In the genomic region with DNA sequence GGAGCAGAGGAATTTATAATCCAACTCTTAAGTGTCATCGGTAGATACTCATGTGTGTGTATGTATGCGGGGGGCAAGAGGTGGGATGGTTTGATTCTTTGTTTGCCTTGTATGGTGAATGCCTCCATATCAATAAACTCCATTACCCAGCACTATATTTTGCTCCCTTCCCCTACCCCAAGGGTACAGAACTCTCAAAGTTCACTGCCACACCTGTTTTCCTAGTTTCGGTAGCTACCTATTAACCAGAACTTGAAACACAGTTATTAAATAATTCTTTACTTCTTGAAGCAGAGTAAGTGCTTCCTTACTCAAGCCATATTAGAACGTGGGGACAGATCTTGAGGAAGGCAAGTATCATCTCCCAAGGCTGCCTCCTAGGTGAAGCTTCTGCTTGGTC, we compare ENCODE assay signal across 14 cellular contexts.
DNase-seq lines count a peak whose midpoint lies in the region; ATAC-seq and TF ChIP-seq lines count a peak whose summit lies in the region.
"Had no signal": no experiment of that assay in that cellular context is flagged by ENCODE, and none has a peak within 500 bp of the region (broad histone marks: within the 10 kb centered on the region; RNA-seq: fewer than 3 reads in every experiment).

No MANE protein-coding gene starts in this region.

- BruUV-seq in mammary epithelial cell (replicated peaks; lab: Mats Ljungman, UMichigan): no TSS peak

- no peak overlapping the region for H3K9ac ChIP-seq in mammary epithelial cell (ENCODE audit: insufficient read depth, low read length)

- H3K36me3 ChIP-seq in CD4-positive, alpha-beta memory T cell (ENCODE audit: insufficient read depth, low read length): no peaks in the 10 kb centered on the region
- H3K36me3 ChIP-seq in naive thymus-derived CD4-positive, alpha-beta T cell (ENCODE audit: control insufficient read depth in 2 of 3, insufficient read depth in 3 of 3, low read length in 3 of 3): no peaks in the 10 kb centered on the region
- no peaks in the 10 kb centered on the region for H3K36me3 ChIP-seq in mammary epithelial cell (ENCODE audit: insufficient read depth, low read length)

- TF ChIP-seq CTCF in mammary epithelial cell (conservative IDR thresholded peaks at IDR 0.05 in 1 of 2, IDR thresholded peaks at IDR 0.05 in 1 of 2; ENCODE audit: extremely low read depth in 1 of 2, insufficient read depth in 1 of 2, low read depth in 1 of 2, low read length in 2 of 2): no peak

- POLR2A ChIA-PET in CD4-positive, alpha-beta memory T cell (lab: Charles Lee; ENCODE audit: partially characterized antibody): interaction anchor here (2.1 kb wide), 1 partner anchor 35 kb away, joined by 4 read pairs; no protein-coding TSS in a partner anchor
- POLR2A ChIA-PET in naive thymus-derived CD4-positive, alpha-beta T cell (lab: Charles Lee): interaction anchor here (0.9 to 1.1 kb wide), 2 partner anchors 108 to 400 kb away, joined by 3 read pairs; partner anchors contain the start of gene SUCLG2

- no peak overlapping the region for H2AFZ ChIP-seq in mammary epithelial cell (ENCODE audit: low read depth, low read length)
- H2AFZ ChIP-seq: GM23338 had no signal

- H3K4me3 ChIP-seq in CD4-positive, alpha-beta memory T cell (ENCODE audit: low read length in 2 of 2): no peak overlapping the region
- no peak overlapping the region for H3K4me3 ChIP-seq in naive thymus-derived CD4-positive, alpha-beta T cell (ENCODE audit: low read length)
- H3K4me3 ChIP-seq in mammary epithelial cell (replicated peaks in 1 of 3; ENCODE audit: insufficient read depth in 1 of 3, low read depth in 2 of 3, low read length in 3 of 3): no peak overlapping the region
- H3K4me3 ChIP-seq: GM23338 had no signal

- WGBS in mammary epithelial cell (ENCODE audit: low coverage, missing lambda C conversion rate): 67% methylated on average over 4 of the region's 4 CpGs

- no peak overlapping the region for H3K4me3 Mint-ChIP-seq in CD4-positive, alpha-beta memory T cell
- no peak overlapping the region for H3K4me3 Mint-ChIP-seq in naive thymus-derived CD4-positive, alpha-beta T cell
- no peak overlapping the region for H3K4me3 Mint-ChIP-seq in activated CD4-positive, alpha-beta T cell treated with anti-CD3 and anti-CD28 coated beads, Interleukin-2, amount 10 ng/mL, durations not matched to agents 24 days and 14 days
- no peak overlapping the region for H3K4me3 Mint-ChIP-seq in activated T-cell treated with anti-CD3 and anti-CD28 coated beads, Interleukin-2, amount 50 U/mL, for 4 hours
- H3K4me3 Mint-ChIP-seq: CD4-positive, alpha-beta T cell; GM23338 had no signal

- CTCF ChIA-PET in CD4-positive, alpha-beta memory T cell (lab: Charles Lee; ENCODE audit: partially characterized antibody): no interaction called here
- CTCF ChIA-PET in naive thymus-derived CD4-positive, alpha-beta T cell (lab: Charles Lee): interaction anchor here (2.6 kb wide), 1 partner anchor 107 kb away, joined by 7 read pairs; no protein-coding TSS in a partner anchor
- CTCF ChIA-PET in mammary epithelial cell (lab: Charles Lee; ENCODE audit: low non-redundant PET): no interaction called here

- ATAC-seq in left colon: peak; percentile 81
- ATAC-seq in naive thymus-derived CD4-positive, alpha-beta T cell: no peak
- ATAC-seq in activated T-cell treated with anti-CD3 and anti-CD28 coated beads, Interleukin-2, amount 50 U/mL, for 4 hours: no peak
- ATAC-seq: GM23338 had no signal

- H3K27ac Mint-ChIP-seq in CD4-positive, alpha-beta memory T cell: peak overlapping the region in 4 of 7 donors; percentile 59 to 87 (median 70)
- H3K27ac Mint-ChIP-seq in naive thymus-derived CD4-positive, alpha-beta T cell: peak overlapping the region in 6 of 9 donors; percentile 32 to 93 (median 84)
- H3K27ac Mint-ChIP-seq in activated CD4-positive, alpha-beta T cell treated with anti-CD3 and anti-CD28 coated beads, Interleukin-2, amount 10 ng/mL, durations not matched to agents 24 days and 14 days: no peak overlapping the region
- H3K27ac Mint-ChIP-seq: CD4-positive, alpha-beta T cell; GM23338 had no signal

- H3K36me3 Mint-ChIP-seq in CD4-positive, alpha-beta memory T cell: peaks cover 6 to 11% of the 10 kb centered on the region in 2 donors
- H3K36me3 Mint-ChIP-seq in naive thymus-derived CD4-positive, alpha-beta T cell: peaks cover 0 to 16% (median 2%) of the 10 kb centered on the region in 5 donors
- peaks cover 3% of the 10 kb centered on the region for H3K36me3 Mint-ChIP-seq in activated CD4-positive, alpha-beta T cell treated with anti-CD3 and anti-CD28 coated beads, Interleukin-2, amount 10 ng/mL, durations not matched to agents 24 days and 14 days (ENCODE audit: low read depth)
- H3K36me3 Mint-ChIP-seq in activated T-cell treated with anti-CD3 and anti-CD28 coated beads, Interleukin-2, amount 50 U/mL, for 4 hours (ENCODE audit: insufficient read depth): no peaks in the 10 kb centered on the region

- no peaks in the 10 kb centered on the region for H3K79me2 ChIP-seq in mammary epithelial cell (ENCODE audit: insufficient read depth, low read length)

- no peaks in the 10 kb centered on the region for H4K20me1 ChIP-seq in mammary epithelial cell (ENCODE audit: insufficient read depth, low read length)

- H3K27me3 Mint-ChIP-seq in CD4-positive, alpha-beta memory T cell: no peaks in the 10 kb centered on the region
- H3K27me3 Mint-ChIP-seq in naive thymus-derived CD4-positive, alpha-beta T cell: peaks cover 0 to 6% (median 0%) of the 10 kb centered on the region in 5 donors
- H3K27me3 Mint-ChIP-seq in activated CD4-positive, alpha-beta T cell treated with anti-CD3 and anti-CD28 coated beads, Interleukin-2, amount 10 ng/mL, durations not matched to agents 24 days and 14 days: no peaks in the 10 kb centered on the region
- H3K27me3 Mint-ChIP-seq in activated T-cell treated with anti-CD3 and anti-CD28 coated beads, Interleukin-2, amount 50 U/mL, for 4 hours (ENCODE audit: low read depth): no peaks in the 10 kb centered on the region
- H3K27me3 Mint-ChIP-seq: CD4-positive, alpha-beta T cell had no signal

- no peak overlapping the region for H3K27ac ChIP-seq in CD4-positive, alpha-beta memory T cell (ENCODE audit: low read depth, low read length)
- H3K27ac ChIP-seq in naive thymus-derived CD4-positive, alpha-beta T cell (ENCODE audit: low read depth, low read length): no peak overlapping the region
- no peak overlapping the region for H3K27ac ChIP-seq in mammary epithelial cell (ENCODE audit: insufficient read depth, low read depth, low read length)
- H3K27ac ChIP-seq: C4-2B, HL-60 had no signal

- H3K27me3 ChIP-seq in CD4-positive, alpha-beta memory T cell (ENCODE audit: insufficient read depth, low read length): no peaks in the 10 kb centered on the region
- H3K27me3 ChIP-seq in naive thymus-derived CD4-positive, alpha-beta T cell (ENCODE audit: control insufficient read depth in 2 of 2, insufficient read depth in 2 of 2, low read length in 2 of 2): no peaks in the 10 kb centered on the region
- no peaks in the 10 kb centered on the region for H3K27me3 ChIP-seq in mammary epithelial cell (ENCODE audit: insufficient read depth, low read length)

- H3K4me2 ChIP-seq in mammary epithelial cell (ENCODE audit: insufficient read depth, low read depth, low read length): no peak overlapping the region
- H3K4me2 ChIP-seq: GM23338 had no signal

- no peak for DNase-seq in CD4-positive, alpha-beta memory T cell
- DNase-seq in left colon (no peak), mammary epithelial cell (no peak)
- DNase-seq in naive thymus-derived CD4-positive, alpha-beta T cell: no peak
- no peak for DNase-seq in activated CD4-positive, alpha-beta T cell treated with anti-CD3 and anti-CD28 coated beads, Interleukin-2, amount 10 ng/mL, durations not matched to agents 24 days and 14 days
- DNase-seq in activated T-cell treated with anti-CD3 and anti-CD28 coated beads, Interleukin-2, amount 50 U/mL, for 4 hours: no peak
- DNase-seq: AML-193; CD4-positive, alpha-beta T cell; DMS79 treated with DMSO at 0.1 percent for 48 hours; GF-D8; HCEC 1CT had no signal

- in situ Hi-C loops in mammary epithelial cell (cut with MboI; ENCODE audit: low sequenced_read_pairs in 2 of 2): no loop called here

- H3K9me3 Mint-ChIP-seq in CD4-positive, alpha-beta memory T cell: no peaks in the 10 kb centered on the region
- H3K9me3 Mint-ChIP-seq in naive thymus-derived CD4-positive, alpha-beta T cell: peaks cover 0 to 10% (median 0%) of the 10 kb centered on the region in 11 donors
- peaks cover 9% of the 10 kb centered on the region for H3K9me3 Mint-ChIP-seq in activated CD4-positive, alpha-beta T cell treated with anti-CD3 and anti-CD28 coated beads, Interleukin-2, amount 10 ng/mL, durations not matched to agents 24 days and 14 days
- no peaks in the 10 kb centered on the region for H3K9me3 Mint-ChIP-seq in activated T-cell treated with anti-CD3 and anti-CD28 coated beads, Interleukin-2, amount 50 U/mL, for 4 hours
- H3K9me3 Mint-ChIP-seq: CD4-positive, alpha-beta T cell; GM23338 had no signal

- dilution Hi-C loops in mammary epithelial cell (cut with HindIII; ENCODE audit: low sequenced_read_pairs): no loop called here

- peaks cover 46% of the 10 kb centered on the region for H3K4me1 ChIP-seq in CD4-positive, alpha-beta memory T cell (ENCODE audit: insufficient read depth, low read length)
- H3K4me1 ChIP-seq in naive thymus-derived CD4-positive, alpha-beta T cell (ENCODE audit: control insufficient read depth in 2 of 2, insufficient read depth in 2 of 2, low read length in 2 of 2): peaks cover 11 to 44% of the 10 kb centered on the region in 2 donors
- H3K4me1 ChIP-seq in mammary epithelial cell (ENCODE audit: insufficient read depth, low read length): no peaks in the 10 kb centered on the region

- peaks cover 38 to 62% (median 47%) of the 10 kb centered on the region in 4 donors for H3K4me1 Mint-ChIP-seq in CD4-positive, alpha-beta memory T cell
- peaks cover 21 to 76% (median 65%) of the 10 kb centered on the region in 7 donors for H3K4me1 Mint-ChIP-seq in naive thymus-derived CD4-positive, alpha-beta T cell
- H3K4me1 Mint-ChIP-seq in activated CD4-positive, alpha-beta T cell treated with anti-CD3 and anti-CD28 coated beads, Interleukin-2, amount 10 ng/mL, durations not matched to agents 24 days and 14 days: peaks cover 21% of the 10 kb centered on the region
- peaks cover 49% of the 10 kb centered on the region for H3K4me1 Mint-ChIP-seq in activated T-cell treated with anti-CD3 and anti-CD28 coated beads, Interleukin-2, amount 50 U/mL, for 4 hours (ENCODE audit: low read depth)

- no peaks in the 10 kb centered on the region for H3K9me3 ChIP-seq in CD4-positive, alpha-beta memory T cell (ENCODE audit: control insufficient read depth in 1 of 2, low read length in 2 of 2)
- no peaks in the 10 kb centered on the region for H3K9me3 ChIP-seq in naive thymus-derived CD4-positive, alpha-beta T cell (ENCODE audit: control insufficient read depth in 2 of 3, low read length in 3 of 3)
- no peaks in the 10 kb centered on the region for H3K9me3 ChIP-seq in mammary epithelial cell (replicated peaks; ENCODE audit: insufficient read depth, low read length)

- intact Hi-C loops in CD4-positive, alpha-beta memory T cell (cut with micrococcal nuclease): loop anchor here (5.0 kb wide), 2 partner anchors 48 to 398 kb away; no protein-coding TSS in a partner anchor
- intact Hi-C loops in left colon (cut with DNase I, micrococcal nuclease): no loop called here
- intact Hi-C loops in naive thymus-derived CD4-positive, alpha-beta T cell (cut with micrococcal nuclease): loop anchor here (5.0 to 10.0 kb wide), 5 partner anchors 108 to 1568 kb away; no protein-coding TSS in a partner anchor
- intact Hi-C loops in activated CD4-positive, alpha-beta T cell treated with anti-CD3 and anti-CD28 coated beads, Interleukin-2, amount 10 ng/mL, durations not matched to agents 24 days and 14 days (cut with micrococcal nuclease): loop anchor here (10.0 kb wide), 1 partner anchor 670 kb away; no protein-coding TSS in a partner anchor
- intact Hi-C loops in mammary epithelial cell (cut with micrococcal nuclease): no loop called here

Comparison
In these comparisons a context has a peak if more than half of its experiments do, and no peak if none do; other contexts are left out.
1. intact Hi-C loops: an anchor here in CD4-positive, alpha-beta memory T cell (5.0 kb wide), naive thymus-derived CD4-positive, alpha-beta T cell (5.0 to 10.0 kb wide) and activated CD4-positive, alpha-beta T cell treated with anti-CD3 and anti-CD28 coated beads, Interleukin-2, amount 10 ng/mL, durations not matched to agents 24 days and 14 days (10.0 kb wide); none called in left colon and mammary epithelial cell.